14 cellular contexts compared by ENCODE assay signal in genomic region chr9:2414465-2414864, GRCh38.
"Had no signal": no experiment of that assay in that cellular context is flagged by ENCODE, and none has a peak within 500 bp of the region (broad histone marks: within the 10 kb centered on the region; RNA-seq: fewer than 3 reads in every experiment).

No MANE protein-coding gene starts in this region.

- H3K4me3 ChIP-seq: tibial artery had no signal

- DNase-seq: activated CD4-positive, alpha-beta memory T cell treated with anti-CD3 and anti-CD28 coated beads for 36 hours; activated effector memory CD4-positive, alpha-beta T cell treated with anti-CD3 and anti-CD28 coated beads, Interleukin-2, amount 50 U/mL, for 16 hours; activated naive CD8-positive, alpha-beta T cell treated with anti-CD3 and anti-CD28 coated beads for 36 hours; activated T-cell treated with anti-CD3 and anti-CD28 coated beads, Interleukin-2, amount 50 U/mL, for 4 hours; anterior cingulate cortex; effector memory CD8-positive, alpha-beta T cell; erythroblast; hypothalamus; left colon; mammary epithelial cell; T-helper 9 cell; tibial artery had no signal

- ATAC-seq: activated T-cell treated with anti-CD3 and anti-CD28 coated beads, Interleukin-2, amount 50 U/mL, for 4 hours; effector memory CD8-positive, alpha-beta T cell; left colon; natural killer cell treated with Interleukin-12 subunit alpha and Interleukin-12 subunit beta and Interleukin-15 and Interleukin-18, amount 100 ng/mL, for 72 hours had no signal

- H3K9me3 ChIP-seq: tibial artery had no signal

- H3K36me3 ChIP-seq: tibial artery had no signal

- H3K27ac ChIP-seq: parathyroid adenoma, tibial artery had no signal
